Comparison of ENCODE assay signal across 13 cellular contexts in genomic region chr6:117167520-117168271, GRCh38.
A peak's percentile ranks its signal among the peaks of the same experiment; 100 is the strongest.
DNase-seq lines count a peak whose midpoint lies in the region; TF ChIP-seq lines count a peak whose summit lies in the region.
"Had no signal": no experiment of that assay in that cellular context is flagged by ENCODE, and none has a peak within 500 bp of the region (broad histone marks: within the 10 kb centered on the region; RNA-seq: fewer than 3 reads in every experiment).

No MANE protein-coding gene starts in this region.

- DNase-seq in EH (ENCODE audit: low read depth) (peak; percentile 76), LoVo (ENCODE audit: low spot score) (peak; percentile 56), brain microvascular endothelial cell (no peak), neural progenitor cell (ENCODE audit: low spot score) (peak; percentile 4), amniotic stem cell (lab: John Stamatoyannopoulos, UW) (no peak), NCI-H2081 (lab: John Stamatoyannopoulos, UW) (no peak)
- DNase-seq in activated CD4-positive, alpha-beta T cell treated with anti-CD3 and anti-CD28 coated beads, Interleukin-2, amount 50 U/mL, for 48 hours: no peak
- no peak for DNase-seq in stimulated activated CD4-positive, alpha-beta T cell treated with anti-CD3 and anti-CD28 coated beads, Interleukin-12 subunit alpha, Interleukin-12 subunit beta, amount 100 ng/mL, for 4 hours
- DNase-seq: activated CD4-positive, alpha-beta T cell treated with anti-CD3 and anti-CD28 coated beads for 1 hour; KBM-7; midbrain; substantia nigra had no signal

- H3F3A ChIP-seq in neural progenitor cell (ENCODE audit: low read depth): no peaks in the 10 kb centered on the region

- H3K27me3 ChIP-seq in brain microvascular endothelial cell (replicated peaks) (no peaks in the 10 kb centered on the region), neural progenitor cell (no peaks in the 10 kb centered on the region)

- H3K9ac ChIP-seq in neural progenitor cell: no peak overlapping the region

- no peaks in the 10 kb centered on the region for H3K27me3 Mint-ChIP-seq in neural progenitor cell (ENCODE audit: insufficient read depth, low read depth)

- no peak overlapping the region for H3K27ac ChIP-seq in brain microvascular endothelial cell
- no peak overlapping the region for H3K27ac ChIP-seq in neural progenitor cell

- no peaks in the 10 kb centered on the region for H3K36me3 Mint-ChIP-seq in neural progenitor cell
- H3K36me3 Mint-ChIP-seq: activated naive CD4-positive, alpha-beta T cell treated with anti-CD3 and anti-CD28 coated beads, Interleukin-2, amount 50 U/mL, for 24 hours had no signal

- H3K4me2 ChIP-seq in neural progenitor cell: no peak overlapping the region

- H3K4me1 ChIP-seq in neural progenitor cell: no peaks in the 10 kb centered on the region

- H3K4me1 Mint-ChIP-seq in neural progenitor cell: no peaks in the 10 kb centered on the region
- H3K4me1 Mint-ChIP-seq: activated naive CD4-positive, alpha-beta T cell treated with anti-CD3 and anti-CD28 coated beads, Interleukin-2, amount 50 U/mL, for 24 hours had no signal

- no peak overlapping the region for H3K4me3 Mint-ChIP-seq in neural progenitor cell
- H3K4me3 Mint-ChIP-seq: activated naive CD4-positive, alpha-beta T cell treated with anti-CD3 and anti-CD28 coated beads, Interleukin-2, amount 50 U/mL, for 24 hours had no signal

- H2AFZ ChIP-seq in neural progenitor cell (replicated peaks): no peak overlapping the region

- in situ Hi-C loops in brain microvascular endothelial cell (cut with HindIII; ENCODE audit: low pct_ligation_motif_present, low sequenced_read_pairs): no loop called here

- no peaks in the 10 kb centered on the region for H4K20me1 ChIP-seq in neural progenitor cell (ENCODE audit: low read depth)

- no peaks in the 10 kb centered on the region for H3K79me2 ChIP-seq in neural progenitor cell (ENCODE audit: low read depth)

- no peaks in the 10 kb centered on the region for H3K9me3 ChIP-seq in neural progenitor cell (ENCODE audit: low read depth)

- H3K27ac Mint-ChIP-seq in neural progenitor cell: no peak overlapping the region
- H3K27ac Mint-ChIP-seq: activated naive CD4-positive, alpha-beta T cell treated with anti-CD3 and anti-CD28 coated beads, Interleukin-2, amount 50 U/mL, for 24 hours had no signal

- H3K36me3 ChIP-seq in brain microvascular endothelial cell (replicated peaks) (no peaks in the 10 kb centered on the region), neural progenitor cell (no peaks in the 10 kb centered on the region)

- TF ChIP-seq CTCF in brain microvascular endothelial cell (IDR thresholded peaks at IDR 0.05; ENCODE audit: low read depth, low read length, missing control alignments) (peak; percentile 30), neural progenitor cell (IDR thresholded peaks at IDR 0.05) (peak; percentile 36)

- no peaks in the 10 kb centered on the region for H3K9me3 Mint-ChIP-seq in neural progenitor cell
- H3K9me3 Mint-ChIP-seq: activated naive CD4-positive, alpha-beta T cell treated with anti-CD3 and anti-CD28 coated beads, Interleukin-2, amount 50 U/mL, for 24 hours had no signal

- no peak overlapping the region for H3K4me3 ChIP-seq in brain microvascular endothelial cell (ENCODE audit: low read depth, low read length)
- H3K4me3 ChIP-seq in neural progenitor cell: no peak overlapping the region

Comparison
In these comparisons a context has a peak if more than half of its experiments do, and no peak if none do; other contexts are left out.
1. DNase-seq: peak in EH (single experiment), LoVo (single experiment) and neural progenitor cell (single experiment); none in brain microvascular endothelial cell (single experiment), amniotic stem cell (single experiment), activated CD4-positive, alpha-beta T cell treated with anti-CD3 and anti-CD28 coated beads, Interleukin-2, amount 50 U/mL, for 48 hours (0 of 2), NCI-H2081 (0 of 2) and stimulated activated CD4-positive, alpha-beta T cell treated with anti-CD3 and anti-CD28 coated beads, Interleukin-12 subunit alpha, Interleukin-12 subunit beta, amount 100 ng/mL, for 4 hours (single experiment).